Comparison of ENCODE assay signal across 1 cellular context in the genomic region with DNA sequence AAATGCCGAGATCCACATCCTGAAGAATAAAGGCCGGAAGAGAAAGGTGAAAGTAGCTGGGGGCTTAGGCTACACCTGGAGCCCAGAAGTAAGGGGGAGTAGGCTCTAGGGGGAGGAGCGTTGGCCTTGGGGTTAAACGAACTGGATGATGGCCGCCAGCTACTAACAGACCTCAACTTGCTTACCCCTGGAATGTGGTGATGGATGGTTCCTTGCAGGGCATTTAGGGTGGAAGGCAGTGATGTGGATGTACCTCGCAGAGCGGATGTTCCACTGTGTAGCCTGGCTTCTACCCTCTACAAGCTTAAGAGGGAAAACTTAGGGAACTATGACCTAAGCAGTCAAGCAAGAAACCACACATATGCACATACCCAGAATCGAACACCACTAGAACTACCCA.
TF ChIP-seq lines count a peak whose summit lies in the region.

No MANE protein-coding gene starts in this region.

TF ChIP-seq in IMR-90, 13 proteins besides CTCF, POLR2A, EP300 and RAD21:
- TF ChIP-seq, protein P1, sequence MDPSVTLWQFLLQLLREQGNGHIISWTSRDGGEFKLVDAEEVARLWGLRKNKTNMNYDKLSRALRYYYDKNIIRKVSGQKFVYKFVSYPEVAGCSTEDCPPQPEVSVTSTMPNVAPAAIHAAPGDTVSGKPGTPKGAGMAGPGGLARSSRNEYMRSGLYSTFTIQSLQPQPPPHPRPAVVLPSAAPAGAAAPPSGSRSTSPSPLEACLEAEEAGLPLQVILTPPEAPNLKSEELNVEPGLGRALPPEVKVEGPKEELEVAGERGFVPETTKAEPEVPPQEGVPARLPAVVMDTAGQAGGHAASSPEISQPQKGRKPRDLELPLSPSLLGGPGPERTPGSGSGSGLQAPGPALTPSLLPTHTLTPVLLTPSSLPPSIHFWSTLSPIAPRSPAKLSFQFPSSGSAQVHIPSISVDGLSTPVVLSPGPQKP (IDR thresholded peaks at IDR 0.05; ENCODE audit: borderline replicate concordance, low read depth, low read length): no peak
